ENCODE assay signal across 1 cellular context in the genomic region with DNA sequence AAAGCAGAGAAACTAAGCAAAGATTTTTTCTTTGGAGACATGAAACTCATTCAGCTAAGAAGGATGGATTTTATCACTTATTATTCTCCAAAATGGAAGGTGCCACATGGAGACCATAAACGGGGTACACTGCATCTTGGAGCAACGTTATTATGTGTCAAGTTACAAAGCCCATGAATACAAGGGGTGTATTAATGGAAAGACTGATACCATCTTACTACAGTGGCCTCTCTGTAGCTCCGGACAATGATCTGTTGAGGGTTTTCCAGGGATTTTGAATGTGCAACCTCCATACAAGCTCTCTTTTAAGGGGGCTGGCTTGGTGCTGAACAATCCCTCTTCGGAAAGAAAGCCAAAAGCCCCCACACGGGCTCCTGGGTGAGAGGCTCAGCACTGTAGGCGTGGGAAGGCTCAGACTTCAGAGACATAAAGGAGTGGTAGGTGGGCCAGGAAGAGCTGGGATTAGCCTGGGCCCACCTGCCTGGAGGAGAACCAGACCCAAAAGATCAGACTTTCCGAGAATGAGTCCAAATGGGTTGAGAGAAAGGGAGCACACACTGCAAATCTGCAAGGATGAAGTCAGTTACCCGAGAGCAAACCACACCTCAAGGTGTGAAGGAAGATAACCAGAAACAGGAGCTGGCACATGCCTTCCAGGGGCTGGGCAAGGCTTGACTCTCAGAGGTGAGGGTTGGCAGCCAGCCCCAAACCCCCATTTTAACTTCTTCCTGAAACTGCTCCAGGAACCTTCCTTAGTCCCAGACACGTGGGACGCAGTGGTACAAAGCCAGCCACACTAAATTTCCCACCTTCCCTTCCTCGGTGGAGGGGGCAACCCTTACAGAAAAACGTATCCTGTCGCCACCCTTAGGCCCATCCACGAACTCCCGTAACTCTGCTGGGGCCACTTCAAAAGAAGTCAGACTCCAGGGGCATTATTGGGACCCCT.
TF ChIP-seq lines count a peak whose summit lies in the region.

No MANE protein-coding gene starts in this region.

TF ChIP-seq in HEK293, 187 proteins besides CTCF, POLR2A, EP300 and RAD21 (continued from another document):
- TF ChIP-seq, protein P1, sequence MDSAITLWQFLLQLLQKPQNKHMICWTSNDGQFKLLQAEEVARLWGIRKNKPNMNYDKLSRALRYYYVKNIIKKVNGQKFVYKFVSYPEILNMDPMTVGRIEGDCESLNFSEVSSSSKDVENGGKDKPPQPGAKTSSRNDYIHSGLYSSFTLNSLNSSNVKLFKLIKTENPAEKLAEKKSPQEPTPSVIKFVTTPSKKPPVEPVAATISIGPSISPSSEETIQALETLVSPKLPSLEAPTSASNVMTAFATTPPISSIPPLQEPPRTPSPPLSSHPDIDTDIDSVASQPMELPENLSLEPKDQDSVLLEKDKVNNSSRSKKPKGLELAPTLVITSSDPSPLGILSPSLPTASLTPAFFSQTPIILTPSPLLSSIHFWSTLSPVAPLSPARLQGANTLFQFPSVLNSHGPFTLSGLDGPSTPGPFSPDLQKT (IDR thresholded peaks at IDR 0.05; ENCODE audit: borderline replicate concordance, low read depth, low read length): no peak
- TF ChIP-seq SCRT1 (tag by site-specific recombination; IDR thresholded peaks at IDR 0.05; ENCODE audit: borderline replicate concordance) (no peak), ZFP41 (tag by site-specific recombination; IDR thresholded peaks at IDR 0.05; ENCODE audit: borderline replicate concordance) (no peak), ZFP69B (tag by site-specific recombination; IDR thresholded peaks at IDR 0.05) (peak; percentile 38; the same call in 1 of the 2 replicates), ZNF311 (tag by site-specific recombination; IDR thresholded peaks at IDR 0.05; ENCODE audit: borderline replicate concordance) (no peak), GFI1B (tag by site-specific recombination; IDR thresholded peaks at IDR 0.05) (no peak), ZNF223 (tag by site-specific recombination; IDR thresholded peaks at IDR 0.05) (no peak), ZNF175 (tag by site-specific recombination; IDR thresholded peaks at IDR 0.05) (no peak), ZNF837 (tag by site-specific recombination; IDR thresholded peaks at IDR 0.05) (no peak), ZBTB20 (tag by site-specific recombination; IDR thresholded peaks at IDR 0.05) (no peak), ZNF133 (tag by site-specific recombination; IDR thresholded peaks at IDR 0.05) (no peak), ZNF169 (tag by site-specific recombination; IDR thresholded peaks at IDR 0.05) (no peak), ZNF521 (tag by site-specific recombination; IDR thresholded peaks at IDR 0.05) (no peak), EGR2 (tag by site-specific recombination; IDR thresholded peaks at IDR 0.05; ENCODE audit: low read depth) (peak; percentile 68; the same call in 1 of the 2 replicates), ZFP3 (tag by site-specific recombination; IDR thresholded peaks at IDR 0.05; ENCODE audit: low read depth) (no peak), ZNF202 (tag by site-specific recombination; IDR thresholded peaks at IDR 0.05; ENCODE audit: borderline replicate concordance) (no peak), SP7 (tag by site-specific recombination; IDR thresholded peaks at IDR 0.05) (no peak), ZNF555 (tag by site-specific recombination; conservative IDR thresholded peaks at IDR 0.05) (no peak), ZBTB48 (tag by site-specific recombination; IDR thresholded peaks at IDR 0.05) (peak; percentile 21; the same call in 1 of the 2 replicates), SETDB1 (IDR thresholded peaks at IDR 0.05; ENCODE audit: insufficient read length, low read length) (no peak)
- TF ChIP-seq, protein P2, sequence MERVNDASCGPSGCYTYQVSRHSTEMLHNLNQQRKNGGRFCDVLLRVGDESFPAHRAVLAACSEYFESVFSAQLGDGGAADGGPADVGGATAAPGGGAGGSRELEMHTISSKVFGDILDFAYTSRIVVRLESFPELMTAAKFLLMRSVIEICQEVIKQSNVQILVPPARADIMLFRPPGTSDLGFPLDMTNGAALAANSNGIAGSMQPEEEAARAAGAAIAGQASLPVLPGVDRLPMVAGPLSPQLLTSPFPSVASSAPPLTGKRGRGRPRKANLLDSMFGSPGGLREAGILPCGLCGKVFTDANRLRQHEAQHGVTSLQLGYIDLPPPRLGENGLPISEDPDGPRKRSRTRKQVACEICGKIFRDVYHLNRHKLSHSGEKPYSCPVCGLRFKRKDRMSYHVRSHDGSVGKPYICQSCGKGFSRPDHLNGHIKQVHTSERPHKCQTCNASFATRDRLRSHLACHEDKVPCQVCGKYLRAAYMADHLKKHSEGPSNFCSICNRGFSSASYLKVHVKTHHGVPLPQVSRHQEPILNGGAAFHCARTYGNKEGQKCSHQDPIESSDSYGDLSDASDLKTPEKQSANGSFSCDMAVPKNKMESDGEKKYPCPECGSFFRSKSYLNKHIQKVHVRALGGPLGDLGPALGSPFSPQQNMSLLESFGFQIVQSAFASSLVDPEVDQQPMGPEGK (tag by site-specific recombination; IDR thresholded peaks at IDR 0.05): 0 out of 2 replicates have a peak, but pooled peaks have one; percentile 14
- TF ChIP-seq, protein P3, sequence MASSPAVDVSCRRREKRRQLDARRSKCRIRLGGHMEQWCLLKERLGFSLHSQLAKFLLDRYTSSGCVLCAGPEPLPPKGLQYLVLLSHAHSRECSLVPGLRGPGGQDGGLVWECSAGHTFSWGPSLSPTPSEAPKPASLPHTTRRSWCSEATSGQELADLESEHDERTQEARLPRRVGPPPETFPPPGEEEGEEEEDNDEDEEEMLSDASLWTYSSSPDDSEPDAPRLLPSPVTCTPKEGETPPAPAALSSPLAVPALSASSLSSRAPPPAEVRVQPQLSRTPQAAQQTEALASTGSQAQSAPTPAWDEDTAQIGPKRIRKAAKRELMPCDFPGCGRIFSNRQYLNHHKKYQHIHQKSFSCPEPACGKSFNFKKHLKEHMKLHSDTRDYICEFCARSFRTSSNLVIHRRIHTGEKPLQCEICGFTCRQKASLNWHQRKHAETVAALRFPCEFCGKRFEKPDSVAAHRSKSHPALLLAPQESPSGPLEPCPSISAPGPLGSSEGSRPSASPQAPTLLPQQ (tag by site-specific recombination; IDR thresholded peaks at IDR 0.05): peak; percentile 51; the same call in 1 of the 2 replicates
- TF ChIP-seq, protein P4, sequence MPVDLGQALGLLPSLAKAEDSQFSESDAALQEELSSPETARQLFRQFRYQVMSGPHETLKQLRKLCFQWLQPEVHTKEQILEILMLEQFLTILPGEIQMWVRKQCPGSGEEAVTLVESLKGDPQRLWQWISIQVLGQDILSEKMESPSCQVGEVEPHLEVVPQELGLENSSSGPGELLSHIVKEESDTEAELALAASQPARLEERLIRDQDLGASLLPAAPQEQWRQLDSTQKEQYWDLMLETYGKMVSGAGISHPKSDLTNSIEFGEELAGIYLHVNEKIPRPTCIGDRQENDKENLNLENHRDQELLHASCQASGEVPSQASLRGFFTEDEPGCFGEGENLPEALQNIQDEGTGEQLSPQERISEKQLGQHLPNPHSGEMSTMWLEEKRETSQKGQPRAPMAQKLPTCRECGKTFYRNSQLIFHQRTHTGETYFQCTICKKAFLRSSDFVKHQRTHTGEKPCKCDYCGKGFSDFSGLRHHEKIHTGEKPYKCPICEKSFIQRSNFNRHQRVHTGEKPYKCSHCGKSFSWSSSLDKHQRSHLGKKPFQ (tag by site-specific recombination; IDR thresholded peaks at IDR 0.05): 0 out of 2 replicates have a peak, but pooled peaks have one; percentile 26
- TF ChIP-seq, protein P5, sequence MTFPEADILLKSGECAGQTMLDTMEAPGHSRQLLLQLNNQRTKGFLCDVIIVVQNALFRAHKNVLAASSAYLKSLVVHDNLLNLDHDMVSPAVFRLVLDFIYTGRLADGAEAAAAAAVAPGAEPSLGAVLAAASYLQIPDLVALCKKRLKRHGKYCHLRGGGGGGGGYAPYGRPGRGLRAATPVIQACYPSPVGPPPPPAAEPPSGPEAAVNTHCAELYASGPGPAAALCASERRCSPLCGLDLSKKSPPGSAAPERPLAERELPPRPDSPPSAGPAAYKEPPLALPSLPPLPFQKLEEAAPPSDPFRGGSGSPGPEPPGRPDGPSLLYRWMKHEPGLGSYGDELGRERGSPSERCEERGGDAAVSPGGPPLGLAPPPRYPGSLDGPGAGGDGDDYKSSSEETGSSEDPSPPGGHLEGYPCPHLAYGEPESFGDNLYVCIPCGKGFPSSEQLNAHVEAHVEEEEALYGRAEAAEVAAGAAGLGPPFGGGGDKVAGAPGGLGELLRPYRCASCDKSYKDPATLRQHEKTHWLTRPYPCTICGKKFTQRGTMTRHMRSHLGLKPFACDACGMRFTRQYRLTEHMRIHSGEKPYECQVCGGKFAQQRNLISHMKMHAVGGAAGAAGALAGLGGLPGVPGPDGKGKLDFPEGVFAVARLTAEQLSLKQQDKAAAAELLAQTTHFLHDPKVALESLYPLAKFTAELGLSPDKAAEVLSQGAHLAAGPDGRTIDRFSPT (tag by site-specific recombination; IDR thresholded peaks at IDR 0.05): peak; percentile 58; the same call in 1 of the 2 replicates
